In genomic region chr11:73288873-73289707, GRCh38 we compare ENCODE assay signal across 9 cellular contexts. TPM values are rescaled to one million over a fixed set of nuclear protein-coding genes. Genes with fewer than 3 reads are reported as not detected.
DNase-seq lines count a peak whose midpoint lies in the region; ATAC-seq, FAIRE-seq and TF ChIP-seq lines count a peak whose summit lies in the region.
"Had no signal": no experiment of that assay in that cellular context is flagged by ENCODE, and none has a peak within 500 bp of the region (broad histone marks: within the 10 kb centered on the region; RNA-seq: fewer than 3 reads in every experiment).

No MANE protein-coding gene starts in this region.

- H3K79me2 ChIP-seq in endothelial cell of umbilical vein (ENCODE audit: control insufficient read depth, insufficient read depth, low read length) = no peaks in the 10 kb centered on the region

- peak; percentile 95 for TF ChIP-seq CTCF in endothelial cell of umbilical vein (IDR thresholded peaks at IDR 0.05; ENCODE audit: extremely low read depth in 1 of 2, insufficient read depth in 1 of 2, low read depth in 1 of 2, low read length in 2 of 2)
- peak; percentile 65 for TF ChIP-seq CTCF in mesothelial cell of epicardium (IDR thresholded peaks at IDR 0.05; ENCODE audit: unreplicated experiment)

- H3K27ac ChIP-seq in BLaER1 treated with 17β-estradiol and CSF1 and Interleukin-3, amounts not matched to agents 10 nM and 100 nM = peak overlapping the region; percentile 56 to 92 (median 79)
- H3K27ac ChIP-seq in endothelial cell of umbilical vein (ENCODE audit: insufficient read depth, low read depth, low read length) = peak overlapping the region; percentile 71

- H3K9me3 Mint-ChIP-seq in activated CD8-positive, alpha-beta T cell treated with anti-CD3 and anti-CD28 coated beads, Interleukin-2, amount 10 ng/mL, durations not matched to agents 7 days and 5 days (ENCODE audit: insufficient read depth) = no peaks in the 10 kb centered on the region
- H3K9me3 Mint-ChIP-seq in mesothelial cell of epicardium = no peaks in the 10 kb centered on the region

- H3K36me3 Mint-ChIP-seq in activated CD8-positive, alpha-beta T cell treated with anti-CD3 and anti-CD28 coated beads, Interleukin-2, amount 10 ng/mL, durations not matched to agents 7 days and 5 days (ENCODE audit: low read depth) = no peaks in the 10 kb centered on the region
- no peaks in the 10 kb centered on the region for H3K36me3 Mint-ChIP-seq in mesothelial cell of epicardium

- H3K4me2 ChIP-seq in BLaER1 treated with 17β-estradiol and CSF1 and Interleukin-3, amounts not matched to agents 10 nM and 100 nM = peak overlapping the region; percentile 80 to 93 (median 89)
- H3K4me2 ChIP-seq in endothelial cell of umbilical vein (ENCODE audit: insufficient read depth, low read length) = peak overlapping the region; percentile 0

- POLR2A ChIA-PET in activated CD8-positive, alpha-beta T cell treated with anti-CD3 and anti-CD28 coated beads, Interleukin-2, amount 10 ng/mL, durations not matched to agents 7 days and 5 days (lab: Charles Lee) = no interaction called here
- POLR2A ChIA-PET in endothelial cell of umbilical vein (lab: Charles Lee) = interaction anchor here (0.9 to 1.1 kb wide), 2 partner anchors 103 to 111 kb away, joined by 3 to 4 read pairs; no protein-coding TSS in a partner anchor

- CTCF ChIA-PET in activated CD8-positive, alpha-beta T cell treated with anti-CD3 and anti-CD28 coated beads, Interleukin-2, amount 10 ng/mL, durations not matched to agents 7 days and 5 days (lab: Charles Lee) = interaction anchor here (0.8 to 5.7 kb wide), 22 partner anchors 9 to 564 kb away, joined by 3 to 39 read pairs (median 3); partner anchors contain the start of genes ARHGEF17 and P2RY6
- CTCF ChIA-PET in endothelial cell of umbilical vein (lab: Charles Lee) = interaction anchor here (0.5 to 7.5 kb wide), 50 partner anchors 9 to 818 kb away, joined by 3 to 110 read pairs (median 5); partner anchors contain the start of genes FCHSD2, P2RY2, P2RY6 and STARD10

- no peak overlapping the region for H3K4me3 Mint-ChIP-seq in activated CD8-positive, alpha-beta T cell treated with anti-CD3 and anti-CD28 coated beads, Interleukin-2, amount 10 ng/mL, durations not matched to agents 7 days and 5 days
- H3K4me3 Mint-ChIP-seq in mesothelial cell of epicardium = peak overlapping the region; percentile 40

- H3K4me3 ChIP-seq in BLaER1 treated with 17β-estradiol and CSF1 and Interleukin-3, amounts not matched to agents 10 nM and 100 nM = peak overlapping the region in 6 of 10 experiments; percentile 3 to 53 (median 32); a peak in 10 of 20 replicates
- H3K4me3 ChIP-seq in endothelial cell of umbilical vein (replicated peaks in 1 of 3; ENCODE audit: insufficient read depth in 1 of 3, low read depth in 1 of 3, low read length in 3 of 3) = no peak overlapping the region

- intact Hi-C loops in endothelial cell of umbilical vein (cut with micrococcal nuclease) = loop anchor here (1.0 to 2.0 kb wide), 6 partner anchors 47 to 605 kb away; partner anchors contain the start of gene P2RY2

- no peak for TF ChIP-seq POLR2A in endothelial cell of umbilical vein (IDR thresholded peaks at IDR 0.05; ENCODE audit: low read depth, low read length)

- H3K27ac Mint-ChIP-seq in activated CD8-positive, alpha-beta T cell treated with anti-CD3 and anti-CD28 coated beads, Interleukin-2, amount 10 ng/mL, durations not matched to agents 7 days and 5 days = no peak overlapping the region
- peak overlapping the region; percentile 64 for H3K27ac Mint-ChIP-seq in mesothelial cell of epicardium

- peaks cover 23% of the 10 kb centered on the region for H3K4me1 Mint-ChIP-seq in activated CD8-positive, alpha-beta T cell treated with anti-CD3 and anti-CD28 coated beads, Interleukin-2, amount 10 ng/mL, durations not matched to agents 7 days and 5 days (ENCODE audit: low read depth)
- peaks cover 27% of the 10 kb centered on the region for H3K4me1 Mint-ChIP-seq in mesothelial cell of epicardium

- H3K9ac ChIP-seq in BLaER1 treated with 17β-estradiol and CSF1 and Interleukin-3, amounts not matched to agents 10 nM and 100 nM = peak overlapping the region; percentile 46 to 79 (median 71); a peak in 21 of 22 replicates
- H3K9ac ChIP-seq in endothelial cell of umbilical vein (replicated peaks; ENCODE audit: extremely low read depth, insufficient read depth, low read length) = peak overlapping the region; percentile 62

- dilution Hi-C loops in endothelial cell of umbilical vein (cut with MboI; ENCODE audit: extremely low pct_ligation_motif_present, low sequenced_read_pairs) = no loop called here

- H3K36me3 ChIP-seq in BLaER1 treated with 17β-estradiol and CSF1 and Interleukin-3, amounts not matched to agents 10 nM and 100 nM = no peaks in the 10 kb centered on the region
- no peaks in the 10 kb centered on the region for H3K36me3 ChIP-seq in endothelial cell of umbilical vein (ENCODE audit: control insufficient read depth in 2 of 2, extremely low read depth in 1 of 2, insufficient read depth in 2 of 2, low read length in 2 of 2)

- H3K27me3 Mint-ChIP-seq in activated CD8-positive, alpha-beta T cell treated with anti-CD3 and anti-CD28 coated beads, Interleukin-2, amount 10 ng/mL, durations not matched to agents 7 days and 5 days (ENCODE audit: low read depth) = peaks cover 10% of the 10 kb centered on the region
- no peaks in the 10 kb centered on the region for H3K27me3 Mint-ChIP-seq in mesothelial cell of epicardium (ENCODE audit: low read depth)

- BruUV-seq in endothelial cell of umbilical vein (replicated peaks; lab: Mats Ljungman, UMichigan) = TSS peak; percentile 82

- no peaks in the 10 kb centered on the region for H4K20me1 ChIP-seq in BLaER1 treated with 17β-estradiol and CSF1 and Interleukin-3, amounts not matched to agents 10 nM and 100 nM
- no peaks in the 10 kb centered on the region for H4K20me1 ChIP-seq in endothelial cell of umbilical vein (replicated peaks; ENCODE audit: control insufficient read depth, extremely low read depth, insufficient read depth, low read length)

- no peaks in the 10 kb centered on the region for H3K27me3 ChIP-seq in BLaER1 treated with 17β-estradiol and CSF1 and Interleukin-3, amounts not matched to agents 10 nM and 100 nM
- no peaks in the 10 kb centered on the region for H3K27me3 ChIP-seq in endothelial cell of umbilical vein (ENCODE audit: control insufficient read depth in 2 of 2, insufficient read depth in 2 of 2, low read length in 2 of 2)

- H3K9me1 ChIP-seq in endothelial cell of umbilical vein (replicated peaks; ENCODE audit: control insufficient read depth, extremely low read depth, insufficient read depth, low read length) = no peaks in the 10 kb centered on the region

- DNase-seq in NCI-H526 treated with DMSO at 0.1 percent for 48 hours (lab: John Stamatoyannopoulos, UW) (peak; percentile 17), endothelial cell of umbilical vein (ENCODE audit: low read depth, low spot score) (peak; percentile 86), mesothelial cell of epicardium (ENCODE audit: low spot score in 2 of 2, unreplicated experiment in 2 of 2) (peak; percentile 48 to 82)
- DNase-seq in activated CD8-positive, alpha-beta T cell treated with anti-CD3 and anti-CD28 coated beads, Interleukin-2, amount 10 ng/mL, durations not matched to agents 7 days and 5 days = peak; percentile 59
- peak; percentile 72 for DNase-seq in stimulated activated naive CD8-positive, alpha-beta T cell treated with anti-CD3 and anti-CD28 coated beads, Interleukin-15, Interleukin-2, amounts not matched to agents 100 U/mL and 50 U/mL, for 24 hours

- FAIRE-seq in endothelial cell of umbilical vein (lab: Jason Lieb, UNC) = peak; percentile 100

- H3K9me3 ChIP-seq in BLaER1 treated with 17β-estradiol and CSF1 and Interleukin-3, amounts not matched to agents 10 nM and 100 nM (replicated peaks in 1 of 11) = no peaks in the 10 kb centered on the region
- no peaks in the 10 kb centered on the region for H3K9me3 ChIP-seq in endothelial cell of umbilical vein (replicated peaks; ENCODE audit: control insufficient read depth, insufficient read depth, low read length)

- peak; percentile 77 for ATAC-seq in GM18907 (IDR thresholded peaks at IDR 0.05; ENCODE audit: unreplicated experiment)
- ATAC-seq in HG03196 (IDR thresholded peaks at IDR 0.05; ENCODE audit: unreplicated experiment) = peak; percentile 69
- peak; percentile 66 for ATAC-seq in activated CD8-positive, alpha-beta T cell treated with anti-CD3 and anti-CD28 coated beads, Interleukin-2, amount 10 ng/mL, durations not matched to agents 7 days and 5 days
- ATAC-seq in stimulated activated naive CD8-positive, alpha-beta T cell treated with anti-CD3 and anti-CD28 coated beads, Interleukin-15, Interleukin-2, amounts not matched to agents 100 U/mL and 50 U/mL, for 24 hours = peak; percentile 72

- H3K4me1 ChIP-seq in BLaER1 treated with 17β-estradiol and CSF1 and Interleukin-3, amounts not matched to agents 10 nM and 100 nM = peaks cover 71 to 95% (median 86%) of the 10 kb centered on the region in 10 experiments
- H3K4me1 ChIP-seq in endothelial cell of umbilical vein (ENCODE audit: control insufficient read depth, extremely low read depth, insufficient read depth, low read length) = peaks cover 17% of the 10 kb centered on the region

- H2AFZ ChIP-seq in endothelial cell of umbilical vein (ENCODE audit: low read depth, low read length) = peak overlapping the region; percentile 46

RNA-seq across cellular contexts. Expression of gene P2RY6, which starts 17.0 kb away (rescaled TPM):
- total RNA-seq in activated CD8-positive, alpha-beta T cell treated with anti-CD3 and anti-CD28 coated beads, Interleukin-2, amount 10 ng/mL, durations not matched to agents 7 days and 5 days = not detected
- total RNA-seq in endothelial cell of umbilical vein (0.30 TPM in 1 of 2 replicates, not detected in the other), mesothelial cell of epicardium (0.36 to 0.51 TPM (median 0.45 TPM) in 3 replicates)
- 0.47 and 0.54 TPM in 2 replicates for polyA plus RNA-seq in endothelial cell of umbilical vein
- 0.34 and 0.40 TPM in 2 replicates for polyA plus RNA-seq in endothelial cell of umbilical vein (2011; cell fraction: cytosol; rRNA removed)
- 0.08 and 0.26 TPM in 2 replicates for polyA plus RNA-seq in endothelial cell of umbilical vein (2011; cell fraction: nucleus; rRNA removed)
- polyA plus RNA-seq in endothelial cell of umbilical vein (2012) = 0.27 and 0.31 TPM in 2 replicates
- polyA minus RNA-seq in endothelial cell of umbilical vein = 0.13 and 0.24 TPM in 2 replicates
- 3.1 TPM for polyA minus RNA-seq in endothelial cell of umbilical vein (2011; cell fraction: cytosol; rRNA and poly(A)+ RNA removed)
- 0.63 TPM in 1 of 2 replicates, not detected in the other for polyA minus RNA-seq in endothelial cell of umbilical vein (2011; cell fraction: nucleus; rRNA and poly(A)+ RNA removed)
- total RNA-seq: T-helper 2 cell treated with Interferon-gamma antibody and Interleukin-4, amounts not matched to agents 100 ng/mL and 5 ng/mL, for 36 hours had no signal

RNA-seq across cellular contexts. Expression of gene ARHGEF17, which starts 19.0 kb away (rescaled TPM):
- under 1 TPM in 1 of 2 experiments, not detected in 1; 0.18 TPM for total RNA-seq in activated CD8-positive, alpha-beta T cell treated with anti-CD3 and anti-CD28 coated beads, Interleukin-2, amount 10 ng/mL, durations not matched to agents 7 days and 5 days
- 80.6 and 89.9 TPM in 2 replicates for total RNA-seq in endothelial cell of umbilical vein
- 74.9 and 94.3 TPM in 2 replicates for polyA plus RNA-seq in endothelial cell of umbilical vein
- 26.1 and 38.1 TPM in 2 replicates for polyA plus RNA-seq in endothelial cell of umbilical vein (2011; cell fraction: cytosol; rRNA removed)
- 278 and 342 TPM in 2 replicates for polyA plus RNA-seq in endothelial cell of umbilical vein (2011; cell fraction: nucleus; rRNA removed)
- 32.1 and 52.1 TPM in 2 replicates for polyA plus RNA-seq in endothelial cell of umbilical vein (2012)
- 123 and 158 TPM in 2 replicates for polyA minus RNA-seq in endothelial cell of umbilical vein
- 22.0 TPM for polyA minus RNA-seq in endothelial cell of umbilical vein (2011; cell fraction: cytosol; rRNA and poly(A)+ RNA removed)
- polyA minus RNA-seq in endothelial cell of umbilical vein (2011; cell fraction: nucleus; rRNA and poly(A)+ RNA removed) = 126 and 169 TPM in 2 replicates
- 136 to 150 TPM (median 140 TPM) in 3 replicates for total RNA-seq in mesothelial cell of epicardium

Comparison
In these comparisons a context has a peak if more than half of its experiments do, and no peak if none do; other contexts are left out.
1. H3K4me3 ChIP-seq: peak in BLaER1 treated with 17β-estradiol and CSF1 and Interleukin-3, amounts not matched to agents 10 nM and 100 nM (6 of 10); none in endothelial cell of umbilical vein (0 of 3).
2. DNase-seq: peak in every context shown above with its lines; median percentile 86 in endothelial cell of umbilical vein; 72 in stimulated activated naive CD8-positive, alpha-beta T cell treated with anti-CD3 and anti-CD28 coated beads, Interleukin-15, Interleukin-2, amounts not matched to agents 100 U/mL and 50 U/mL, for 24 hours; 65 in mesothelial cell of epicardium; 59 in activated CD8-positive, alpha-beta T cell treated with anti-CD3 and anti-CD28 coated beads, Interleukin-2, amount 10 ng/mL, durations not matched to agents 7 days and 5 days; 17 in NCI-H526 treated with DMSO at 0.1 percent for 48 hours.
3. RNA of gene ARHGEF17, which starts 19.0 kb away (total RNA-seq): 136 to 150 TPM in mesothelial cell of epicardium and 80.6 to 89.9 TPM in endothelial cell of umbilical vein; 0.18 TPM in activated CD8-positive, alpha-beta T cell treated with anti-CD3 and anti-CD28 coated beads, Interleukin-2, amount 10 ng/mL, durations not matched to agents 7 days and 5 days; every median in the first group is over 10 times any median in the second.
4. Peak in every context shown above with its lines, with median percentiles within 50 percentile points of each other: ATAC-seq.